8 cellular contexts compared by ENCODE assay signal in genomic region chr7:100477871-100478248, GRCh38. TPM values are rescaled to one million over a fixed set of nuclear protein-coding genes. Genes with fewer than 3 reads are reported as not detected.
DNase-seq lines count a peak whose midpoint lies in the region; ATAC-seq and TF ChIP-seq lines count a peak whose summit lies in the region.

No MANE protein-coding gene starts in this region.

- TF ChIP-seq CTCF in SK-N-SH (IDR thresholded peaks at IDR 0.05), result no peak

- H3F3A ChIP-seq in SK-N-SH (replicated peaks; ENCODE audit: insufficient read depth), result peaks cover 6% of the 10 kb centered on the region

- no peak for TF ChIP-seq EP300 in SK-N-SH (IDR thresholded peaks at IDR 0.05; ENCODE audit: borderline replicate concordance in 1 of 2, low read depth in 1 of 2, low read length in 1 of 2)

- H3K9me3 ChIP-seq in SK-N-SH (no peaks in the 10 kb centered on the region), stomach smooth muscle (ENCODE audit: control insufficient read depth in 2 of 2, low read length in 2 of 2) (no peaks in the 10 kb centered on the region)

- DNase-seq in SK-N-SH (no peak), immature natural killer cell (no peak), HPDE6-E6E7 (ENCODE audit: extremely low spot score) (no peak), cortex of kidney (lab: John Stamatoyannopoulos, UW) (no peak), superior temporal gyrus (ENCODE audit: extremely low spot score) (no peak)

- H3K27ac ChIP-seq in SK-N-SH (ENCODE audit: low read depth in 2 of 2, low read length in 1 of 2), result no peak overlapping the region
- H3K27ac ChIP-seq in stomach smooth muscle (ENCODE audit: low read length), result peak overlapping the region; percentile 91

- 57% methylated on average over 8 of the region's 16 CpGs for WGBS in SK-N-SH (ENCODE audit: low lambda C conversion rate)

- no peaks in the 10 kb centered on the region for H3K9me3 Mint-ChIP-seq in activated naive CD8-positive, alpha-beta T cell (ENCODE audit: low read depth)
- H3K9me3 Mint-ChIP-seq in immature natural killer cell, result peaks cover 0 to 2% (median 0%) of the 10 kb centered on the region in 6 donors

- H3K4me3 ChIP-seq in SK-N-SH (ENCODE audit: low read depth in 2 of 2, low read length in 1 of 2) (peak overlapping the region; percentile 71 to 99), stomach smooth muscle (ENCODE audit: low read length in 2 of 2) (peak overlapping the region; percentile 65 to 90)

- peaks cover 5 to 13% of the 10 kb centered on the region in 2 experiments for H3K36me3 ChIP-seq in SK-N-SH (replicated peaks in 1 of 2; ENCODE audit: control insufficient read depth in 1 of 2, insufficient read depth in 2 of 2, low read length in 1 of 2)
- peaks cover 9% of the 10 kb centered on the region in 2 donors for H3K36me3 ChIP-seq in stomach smooth muscle (ENCODE audit: control insufficient read depth in 2 of 2, insufficient read depth in 2 of 2, low read length in 2 of 2)

- ATAC-seq in SK-N-SH treated with all-trans-retinoic acid at 6 μM for 48 hours, result no peak

- peaks cover 15% of the 10 kb centered on the region; the same call in 1 of the 2 replicates for H4K20me1 ChIP-seq in SK-N-SH (ENCODE audit: insufficient read depth)

- H2AFZ ChIP-seq in SK-N-SH (ENCODE audit: low read depth), result no peak overlapping the region

- H3K4me1 Mint-ChIP-seq in activated naive CD8-positive, alpha-beta T cell (ENCODE audit: low read depth), result peaks cover 48% of the 10 kb centered on the region
- peaks cover 49 to 50% of the 10 kb centered on the region in 2 donors for H3K4me1 Mint-ChIP-seq in immature natural killer cell

- H3K4me1 ChIP-seq in SK-N-SH (ENCODE audit: control insufficient read depth in 1 of 2, insufficient read depth in 2 of 2, low read depth in 1 of 2, low read length in 1 of 2) (peaks cover 16 to 25% of the 10 kb centered on the region in 2 experiments; a peak in 3 of 4 replicates), stomach smooth muscle (ENCODE audit: control insufficient read depth, insufficient read depth, low read length) (peaks cover 44% of the 10 kb centered on the region)

- H3K4me3 Mint-ChIP-seq in activated naive CD8-positive, alpha-beta T cell, result peak overlapping the region; percentile 92
- H3K4me3 Mint-ChIP-seq in immature natural killer cell, result peak overlapping the region; percentile 99 to 100 (median 100)

- H3K9me2 ChIP-seq in SK-N-SH, result no peaks in the 10 kb centered on the region

- no peaks in the 10 kb centered on the region for H3K27me3 Mint-ChIP-seq in activated naive CD8-positive, alpha-beta T cell
- H3K27me3 Mint-ChIP-seq in immature natural killer cell (ENCODE audit: low read depth in 3 of 3), result peaks cover 14 to 31% (median 21%) of the 10 kb centered on the region in 3 donors

- H3K4me2 ChIP-seq in SK-N-SH, result peak overlapping the region; percentile 99

- H3K36me3 Mint-ChIP-seq in activated naive CD8-positive, alpha-beta T cell, result peaks cover 2% of the 10 kb centered on the region
- H3K36me3 Mint-ChIP-seq in immature natural killer cell, result peaks cover 0 to 8% (median 8%) of the 10 kb centered on the region in 3 donors

- peaks cover 42% of the 10 kb centered on the region for H3K79me2 ChIP-seq in SK-N-SH (ENCODE audit: insufficient read depth)

- H3K27ac Mint-ChIP-seq in activated naive CD8-positive, alpha-beta T cell, result peak overlapping the region; percentile 78
- H3K27ac Mint-ChIP-seq in immature natural killer cell, result peak overlapping the region; percentile 89 to 99 (median 96)

- H3K27me3 ChIP-seq in SK-N-SH (ENCODE audit: insufficient read depth) (no peaks in the 10 kb centered on the region), stomach smooth muscle (ENCODE audit: control insufficient read depth in 1 of 2, insufficient read depth in 2 of 2, low read length in 2 of 2) (no peaks in the 10 kb centered on the region)

- H3K9ac ChIP-seq in SK-N-SH (peak overlapping the region; percentile 89), stomach smooth muscle (ENCODE audit: low read length in 2 of 2) (peak overlapping the region; percentile 62 to 93)

- POLR2A ChIA-PET in SK-N-SH (lab: Yijun Ruan, JAX), result interaction anchor here (1.1 to 2.2 kb wide), 3 partner anchors 9 to 108 kb away, joined by 3 to 11 read pairs (median 10); partner anchors contain the start of genes FBXO24 and LRCH4

- CTCF ChIA-PET in SK-N-SH (lab: Yijun Ruan, JAX), result interaction anchor here (0.8 to 8.1 kb wide), 10 partner anchors 9 to 248 kb away, joined by 3 to 152 read pairs (median 20); partner anchors contain the start of genes EPO, POP7 and SPACDR

- TF ChIP-seq RAD21 in SK-N-SH (IDR thresholded peaks at IDR 0.05; ENCODE audit: low read length), result no peak

TF ChIP-seq in SK-N-SH, 30 proteins besides CTCF, POLR2A, EP300 and RAD21 (continues in another document):
- TF ChIP-seq NRF1 (IDR thresholded peaks at IDR 0.05; ENCODE audit: low read depth, low read length), result no peak
- no peak for TF ChIP-seq USF1 (IDR thresholded peaks at IDR 0.05; ENCODE audit: borderline replicate concordance, low read depth)
- TF ChIP-seq FOXJ3 (CRISPR knock-in tag; IDR thresholded peaks at IDR 0.05), result no peak
- no peak for TF ChIP-seq FOXM1 (IDR thresholded peaks at IDR 0.05; ENCODE audit: low read depth)
- no peak for TF ChIP-seq RFX5 (IDR thresholded peaks at IDR 0.05; ENCODE audit: low read length)
- no peak for TF ChIP-seq GABPA (IDR thresholded peaks at IDR 0.05; ENCODE audit: low read depth)
- TF ChIP-seq POLR2AphosphoS5 (IDR thresholded peaks at IDR 0.05; ENCODE audit: low read depth, low read length), result no peak
- TF ChIP-seq EZH2phosphoT487 (IDR thresholded peaks at IDR 0.05; ENCODE audit: borderline replicate concordance, low read depth), result no peak
- no peak for TF ChIP-seq TAF1 (IDR thresholded peaks at IDR 0.05; ENCODE audit: borderline replicate concordance, low read depth, low read length)
- TF ChIP-seq ELF1 (IDR thresholded peaks at IDR 0.05), result no peak

TF ChIP-seq in SK-N-SH treated with all-trans-retinoic acid at 6 μM for 48 hours, 23 proteins besides CTCF, POLR2A, EP300 and RAD21 (continues in another document):
- TF ChIP-seq, protein P1, sequence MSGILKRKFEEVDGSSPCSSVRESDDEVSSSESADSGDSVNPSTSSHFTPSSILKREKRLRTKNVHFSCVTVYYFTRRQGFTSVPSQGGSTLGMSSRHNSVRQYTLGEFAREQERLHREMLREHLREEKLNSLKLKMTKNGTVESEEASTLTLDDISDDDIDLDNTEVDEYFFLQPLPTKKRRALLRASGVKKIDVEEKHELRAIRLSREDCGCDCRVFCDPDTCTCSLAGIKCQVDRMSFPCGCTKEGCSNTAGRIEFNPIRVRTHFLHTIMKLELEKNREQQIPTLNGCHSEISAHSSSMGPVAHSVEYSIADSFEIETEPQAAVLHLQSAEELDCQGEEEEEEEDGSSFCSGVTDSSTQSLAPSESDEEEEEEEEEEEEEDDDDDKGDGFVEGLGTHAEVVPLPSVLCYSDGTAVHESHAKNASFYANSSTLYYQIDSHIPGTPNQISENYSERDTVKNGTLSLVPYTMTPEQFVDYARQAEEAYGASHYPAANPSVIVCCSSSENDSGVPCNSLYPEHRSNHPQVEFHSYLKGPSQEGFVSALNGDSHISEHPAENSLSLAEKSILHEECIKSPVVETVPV (CRISPR knock-in tag; IDR thresholded peaks at IDR 0.05), result no peak
- TF ChIP-seq ZNF70 (CRISPR knock-in tag; IDR thresholded peaks at IDR 0.05) (no peak), ZFP3 (CRISPR knock-in tag; IDR thresholded peaks at IDR 0.05) (no peak), SNAI2 (CRISPR knock-in tag; IDR thresholded peaks at IDR 0.05) (no peak), OSR1 (CRISPR knock-in tag; IDR thresholded peaks at IDR 0.05) (no peak), TOX (CRISPR knock-in tag; IDR thresholded peaks at IDR 0.05; ENCODE audit: borderline replicate concordance) (no peak), TCF4 (CRISPR knock-in tag; IDR thresholded peaks at IDR 0.05; ENCODE audit: borderline replicate concordance) (no peak), PATZ1 (CRISPR knock-in tag; IDR thresholded peaks at IDR 0.05; ENCODE audit: borderline replicate concordance) (no peak), GLIS3 (CRISPR knock-in tag; IDR thresholded peaks at IDR 0.05) (no peak)

RNA-seq across cellular contexts. Expression of gene TSC22D4, which starts 1.2 kb away (rescaled TPM):
- polyA plus RNA-seq in SK-N-SH (2012; rRNA removed) (20.3 and 32.7 TPM in 2 replicates), immature natural killer cell (10 to 100 TPM; 32.4 to 42.2 (median 35.3) TPM)
- polyA plus RNA-seq in SK-N-SH (2012; cell fraction: cytosol; rRNA removed), result 13.4 and 24.0 TPM in 2 replicates
- polyA plus RNA-seq in SK-N-SH (2012; cell fraction: nucleus; rRNA removed), result 45.7 and 64.8 TPM in 2 replicates

RNA-seq across cellular contexts. Expression of gene NYAP1, which starts 5.9 kb away (rescaled TPM):
- polyA plus RNA-seq in SK-N-SH (2012; rRNA removed) (3.9 and 6.0 TPM in 2 replicates), immature natural killer cell (not detected)
- polyA plus RNA-seq in SK-N-SH (2012; cell fraction: cytosol; rRNA removed), result 3.0 and 4.2 TPM in 2 replicates
- 7.3 and 13.1 TPM in 2 replicates for polyA plus RNA-seq in SK-N-SH (2012; cell fraction: nucleus; rRNA removed)

RNA-seq across cellular contexts. Expression of gene SPACDR, which starts 13.8 kb away (rescaled TPM):
- polyA plus RNA-seq in SK-N-SH (2012; rRNA removed), result 0.93 and 1.5 TPM in 2 replicates
- polyA plus RNA-seq in SK-N-SH (2012; cell fraction: cytosol; rRNA removed), result 0.44 and 0.47 TPM in 2 replicates
- 7.2 and 8.4 TPM in 2 replicates for polyA plus RNA-seq in SK-N-SH (2012; cell fraction: nucleus; rRNA removed)
- 1 to 10 TPM in 1 of 3 donors, under 1 TPM in 1, not detected in 1; 0.43 to 2.2 TPM for polyA plus RNA-seq in immature natural killer cell

RNA-seq across cellular contexts. Expression of gene PPP1R35, which starts 41.6 kb away (rescaled TPM):
- polyA plus RNA-seq in SK-N-SH (2012; rRNA removed) (66.9 and 75.9 TPM in 2 replicates), immature natural killer cell (10 to 100 TPM; 25.7 to 42.2 (median 41.8) TPM)
- polyA plus RNA-seq in SK-N-SH (2012; cell fraction: cytosol; rRNA removed), result 26.7 and 37.5 TPM in 2 replicates
- polyA plus RNA-seq in SK-N-SH (2012; cell fraction: nucleus; rRNA removed), result 280 and 468 TPM in 2 replicates

RNA-seq across cellular contexts. Expression of gene MEPCE, which starts 48.2 kb away (rescaled TPM):
- polyA plus RNA-seq in SK-N-SH (2012; rRNA removed), result 16.7 and 20.2 TPM in 2 replicates
- 13.7 and 17.2 TPM in 2 replicates for polyA plus RNA-seq in SK-N-SH (2012; cell fraction: cytosol; rRNA removed)
- 45.2 and 52.4 TPM in 2 replicates for polyA plus RNA-seq in SK-N-SH (2012; cell fraction: nucleus; rRNA removed)
- polyA plus RNA-seq in immature natural killer cell, result 10 to 100 TPM in 1 of 3 donors, 1 to 10 TPM in 2; 3.0 to 12.1 (median 8.3) TPM
